In genomic region chr13:108915095-108915633, GRCh38 we compare ENCODE assay signal across 9 cellular contexts.
DNase-seq lines count a peak whose midpoint lies in the region; ATAC-seq and TF ChIP-seq lines count a peak whose summit lies in the region.
"Had no signal": no experiment of that assay in that cellular context is flagged by ENCODE, and none has a peak within 500 bp of the region (broad histone marks: within the 10 kb centered on the region; RNA-seq: fewer than 3 reads in every experiment).

No MANE protein-coding gene starts in this region.

- H3K27ac ChIP-seq in osteoblast (ENCODE audit: low read depth, low read length): peak overlapping the region; percentile 59

- no peaks in the 10 kb centered on the region for H3K9me3 Mint-ChIP-seq in HFFc6

- DNase-seq in NCI-H2107 treated with DMSO at 0.1 percent for 48 hours (lab: John Stamatoyannopoulos, UW; ENCODE audit: unreplicated experiment): peak; percentile 61
- DNase-seq in NCI-H2107 (lab: John Stamatoyannopoulos, UW): no peak
- peak; percentile 44 for DNase-seq in HFFc6
- peak; percentile 28 for DNase-seq in RPMI7951 (ENCODE audit: low read depth)
- no peak for DNase-seq in epithelial cell of proximal tubule (ENCODE audit: low read depth)
- DNase-seq in osteoblast (ENCODE audit: insufficient read length, low spot score, missing footprints): no peak
- DNase-seq in NCI-H2171 treated with DMSO at 0.1 percent for 48 hours (lab: John Stamatoyannopoulos, UW): no peak

- peak overlapping the region; percentile 89 for H3K4me2 ChIP-seq in osteoblast (ENCODE audit: insufficient read depth, low read length)

- H4K20me1 ChIP-seq in osteoblast (ENCODE audit: insufficient read depth, low read length): no peaks in the 10 kb centered on the region

- H3K36me3 ChIP-seq in osteoblast (ENCODE audit: insufficient read depth, low read length): no peaks in the 10 kb centered on the region

- H3K4me1 Mint-ChIP-seq in HFFc6 (ENCODE audit: low read depth): peaks cover 43% of the 10 kb centered on the region

- peak overlapping the region; percentile 60 for H2AFZ ChIP-seq in osteoblast (ENCODE audit: low read length)

- peaks cover 3% of the 10 kb centered on the region; the same call in 1 of the 2 replicates for H3K27me3 Mint-ChIP-seq in HFFc6 (ENCODE audit: insufficient read depth)
- H3K27me3 Mint-ChIP-seq: central memory CD8-positive, alpha-beta T cell had no signal

- no peak overlapping the region for H3K4me3 ChIP-seq in epithelial cell of proximal tubule (ENCODE audit: low read depth, low read length)
- H3K4me3 ChIP-seq in osteoblast (ENCODE audit: insufficient read depth, low read length): peak overlapping the region; percentile 65

- H3K27me3 ChIP-seq in osteoblast (ENCODE audit: insufficient read depth, low read length): peaks cover 12% of the 10 kb centered on the region

- H3K4me1 ChIP-seq in osteoblast (ENCODE audit: insufficient read depth, low read length): peaks cover 20% of the 10 kb centered on the region

- H3K27ac Mint-ChIP-seq in HFFc6: peak overlapping the region; percentile 75

- H3K4me3 Mint-ChIP-seq in HFFc6: peak overlapping the region; percentile 82
- H3K4me3 Mint-ChIP-seq: central memory CD8-positive, alpha-beta T cell had no signal

- ATAC-seq in GM21576 (IDR thresholded peaks at IDR 0.05; ENCODE audit: unreplicated experiment): no peak

- peak; percentile 79 for TF ChIP-seq CTCF in HFFc6 (IDR thresholded peaks at IDR 0.05)
- TF ChIP-seq CTCF in epithelial cell of proximal tubule (conservative IDR thresholded peaks at IDR 0.05; ENCODE audit: low read depth, low read length): peak; percentile 70
- TF ChIP-seq CTCF in osteoblast (IDR thresholded peaks at IDR 0.05; ENCODE audit: extremely low read depth, low read depth, low read length): peak; percentile 68

- H3K79me2 ChIP-seq in osteoblast (ENCODE audit: insufficient read depth, low read length): no peaks in the 10 kb centered on the region

- no peaks in the 10 kb centered on the region for H3K9me3 ChIP-seq in osteoblast (ENCODE audit: low read depth, low read length)

- no peaks in the 10 kb centered on the region for H3K36me3 Mint-ChIP-seq in HFFc6 (ENCODE audit: low read depth)

Comparison
In these comparisons a context has a peak if more than half of its experiments do, and no peak if none do; other contexts are left out.
1. DNase-seq: peak in NCI-H2107 treated with DMSO at 0.1 percent for 48 hours (single experiment), HFFc6 (single experiment) and RPMI7951 (single experiment); none in NCI-H2107 (single experiment), epithelial cell of proximal tubule (single experiment), osteoblast (single experiment) and NCI-H2171 treated with DMSO at 0.1 percent for 48 hours (single experiment).
2. Peak in every context shown above with its lines, with median percentiles within 50 percentile points of each other: CTCF ChIP-seq.